Comparison of ENCODE assay signal across 15 cellular contexts in the genomic region with DNA sequence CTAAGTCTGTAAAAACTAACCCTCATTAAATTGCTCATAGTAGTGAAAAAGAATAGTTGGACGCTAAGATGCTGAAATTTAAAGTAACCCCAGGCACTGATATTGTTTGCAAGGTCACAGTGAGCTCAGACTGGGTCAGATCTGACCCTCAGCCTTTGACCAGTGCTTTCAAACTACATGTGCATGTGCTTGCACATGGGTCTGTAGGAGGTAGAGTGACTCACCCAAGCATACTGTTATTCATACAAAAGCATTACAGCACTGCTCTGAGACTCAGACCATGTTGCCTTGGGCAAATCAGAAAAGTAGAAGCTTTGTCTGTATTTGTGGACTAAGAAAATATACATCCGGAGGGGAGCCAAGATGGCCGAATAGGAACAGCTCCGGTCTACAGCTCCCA.
DNase-seq lines count a peak whose midpoint lies in the region; ATAC-seq and TF ChIP-seq lines count a peak whose summit lies in the region.
"Had no signal": no experiment of that assay in that cellular context is flagged by ENCODE, and none has a peak within 500 bp of the region (broad histone marks: within the 10 kb centered on the region; RNA-seq: fewer than 3 reads in every experiment).

No MANE protein-coding gene starts in this region.

- H3K4me3 ChIP-seq in AG04450 (ENCODE audit: low read depth, low read length) (no peak overlapping the region), HUES6 (ENCODE audit: low read depth, low read length) (no peak overlapping the region), esophagus muscularis mucosa (no peak overlapping the region)

- CTCF ChIA-PET in AG04450 (lab: Charles Lee) = interaction anchor here (0.6 kb wide), 1 partner anchor 107 kb away, joined by 3 read pairs; no protein-coding TSS in a partner anchor

- no peak overlapping the region for H3K9ac ChIP-seq in HUES6 (ENCODE audit: low read length)

- no peak for TF ChIP-seq CTCF in AG04450 (IDR thresholded peaks at IDR 0.05; ENCODE audit: low read depth, low read length)
- TF ChIP-seq CTCF in esophagus muscularis mucosa (IDR thresholded peaks at IDR 0.05) = no peak

- H3K27me3 ChIP-seq in AG04450 (ENCODE audit: control insufficient read depth, insufficient read depth, low read length) (no peaks in the 10 kb centered on the region), HUES6 (ENCODE audit: control insufficient read depth, insufficient read depth, low read length) (no peaks in the 10 kb centered on the region), esophagus muscularis mucosa (no peaks in the 10 kb centered on the region)

- no peaks in the 10 kb centered on the region for H3K36me3 ChIP-seq in HUES6 (ENCODE audit: control insufficient read depth, insufficient read depth, low read length)
- no peaks in the 10 kb centered on the region for H3K36me3 ChIP-seq in esophagus muscularis mucosa

- WGBS in esophagus muscularis mucosa = 82% methylated on average over 4 of the region's 4 CpGs

- no peak for TF ChIP-seq EP300 in esophagus muscularis mucosa (IDR thresholded peaks at IDR 0.05)

- H3K9me3 ChIP-seq in AG04450 (ENCODE audit: control insufficient read depth, insufficient read depth, low read length) (no peaks in the 10 kb centered on the region; the same call in 1 of the 2 replicates), HUES6 (ENCODE audit: control insufficient read depth, insufficient read depth, low read depth, low read length) (no peaks in the 10 kb centered on the region), esophagus muscularis mucosa (no peaks in the 10 kb centered on the region)

- intact Hi-C loops in esophagus muscularis mucosa (cut with DNase I) = no loop called here

- no peak overlapping the region for H3K27ac ChIP-seq in AG04450 (ENCODE audit: low read depth, low read length)
- H3K27ac ChIP-seq in HUES6 (ENCODE audit: low read depth, low read length) = peak overlapping the region; percentile 4; the same call in 1 of the 2 replicates
- no peak overlapping the region for H3K27ac ChIP-seq in esophagus muscularis mucosa (replicated peaks in 1 of 4)

- POLR2A ChIA-PET in AG04450 (lab: Yijun Ruan, JAX) = interaction anchor here (0.6 kb wide), 1 partner anchor 187 kb away, joined by 6 read pairs; no protein-coding TSS in a partner anchor

- H3K4me1 ChIP-seq in HUES6 (ENCODE audit: control insufficient read depth, insufficient read depth, low read length) (no peaks in the 10 kb centered on the region), esophagus muscularis mucosa (no peaks in the 10 kb centered on the region)

- ATAC-seq in GM19397 (IDR thresholded peaks at IDR 0.05; ENCODE audit: unreplicated experiment) = no peak
- ATAC-seq: activated CD4-positive, alpha-beta T cell treated with anti-CD3 and anti-CD28 coated beads for 36 hours; natural killer cell; stimulated activated memory B cell treated with anti-CD40 and anti-IgM and Interleukin-4, amounts not matched to agents 10 μg/mL and 1 μg/mL and 100 μg/mL, for 72 hours had no signal

- DNase-seq in AG04450 (ENCODE audit: low read depth, low spot score) (peak; percentile 57), astrocyte of the hippocampus (ENCODE audit: low read depth, low spot score) (peak; percentile 38), glomerular visceral epithelial cell (ENCODE audit: extremely low spot score) (peak; percentile 38), SIG-M5 (lab: John Stamatoyannopoulos, UW) (no peak), esophagus muscularis mucosa (ENCODE audit: extremely low spot score) (no peak)
- no peak for DNase-seq in stimulated activated CD4-positive, alpha-beta T cell treated with anti-CD3 and anti-CD28 coated beads, Interleukin-12 subunit alpha, Interleukin-12 subunit beta, amount 100 ng/mL, for 4 hours
- DNase-seq: activated CD4-positive, alpha-beta T cell treated with anti-CD3 and anti-CD28 coated beads for 36 hours; activated gamma-delta T cell; DND-41; effector memory CD4-positive, alpha-beta T cell; natural killer cell; NCI-H526 treated with DMSO at 0.1 percent for 48 hours had no signal

- TF ChIP-seq POLR2A in esophagus muscularis mucosa (IDR thresholded peaks at IDR 0.05; ENCODE audit: low read depth) = no peak

Comparison
In these comparisons a context has a peak if more than half of its experiments do, and no peak if none do; other contexts are left out.
1. DNase-seq: peak in AG04450 (single experiment), astrocyte of the hippocampus (single experiment) and glomerular visceral epithelial cell (single experiment); none in SIG-M5 (single experiment), esophagus muscularis mucosa (single experiment) and stimulated activated CD4-positive, alpha-beta T cell treated with anti-CD3 and anti-CD28 coated beads, Interleukin-12 subunit alpha, Interleukin-12 subunit beta, amount 100 ng/mL, for 4 hours (single experiment).